8 cellular contexts compared by ENCODE assay signal in the genomic region with DNA sequence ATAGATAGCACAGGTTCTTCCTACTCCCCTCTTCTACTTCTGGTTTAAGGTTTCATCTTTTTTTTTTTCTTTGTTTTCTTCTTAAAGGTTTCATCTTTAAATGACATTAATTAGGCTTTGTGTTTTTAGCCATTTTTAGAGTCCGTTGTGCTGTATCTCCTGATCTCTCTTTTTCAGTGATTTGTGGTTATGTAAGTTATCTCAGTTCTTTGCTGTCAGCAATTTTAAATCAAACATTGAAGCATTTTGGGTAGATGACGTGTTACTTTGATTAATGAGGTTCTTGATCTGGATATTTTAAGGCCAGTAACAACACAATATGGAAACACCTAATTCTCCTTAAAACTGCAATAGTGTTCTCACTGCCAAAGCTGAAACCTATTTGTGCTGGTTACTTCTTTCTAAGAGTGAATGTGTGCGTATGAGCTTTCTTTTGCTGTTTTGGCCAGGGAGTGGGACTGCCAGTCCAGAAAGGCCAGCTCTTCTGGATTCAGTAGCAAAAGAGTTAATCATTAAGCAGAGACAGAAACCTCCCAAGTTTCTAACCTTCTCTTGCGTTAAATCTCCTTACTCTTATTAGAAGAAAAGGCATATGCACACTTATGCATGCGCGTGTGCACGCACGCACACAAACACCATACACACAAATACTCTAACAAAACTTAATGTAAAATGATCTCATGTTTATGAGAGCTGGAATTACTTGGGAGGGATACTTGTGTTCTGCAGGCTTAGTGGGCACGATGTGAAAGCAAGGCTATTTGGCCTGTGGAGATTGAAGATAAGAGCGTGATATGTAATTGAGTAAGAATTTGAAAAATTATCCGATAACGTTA. TPM values are rescaled to one million over a fixed set of nuclear protein-coding genes. Genes with fewer than 3 reads are reported as not detected.
A peak's percentile ranks its signal among the peaks of the same experiment; 100 is the strongest.
DNase-seq lines count a peak whose midpoint lies in the region; ATAC-seq, FAIRE-seq and TF ChIP-seq lines count a peak whose summit lies in the region.
"Not testable (repeated sequence)": the region's sequence is repeated elsewhere in the genome, so short reads cannot be mapped to it uniquely, and the experiment has no call there.
"Had no signal": no experiment of that assay in that cellular context is flagged by ENCODE, and none has a peak within 500 bp of the region (broad histone marks: within the 10 kb centered on the region; RNA-seq: fewer than 3 reads in every experiment).

No MANE protein-coding gene starts in this region.

- H3K36me3 ChIP-seq in KMS-11 (ENCODE audit: insufficient read depth); body of pancreas (replicated peaks in 1 of 2; ENCODE audit: insufficient read depth in 1 of 2, low read depth in 2 of 2); right lobe of liver; pancreas: not testable (repeated sequence)

- peak overlapping the region; percentile 43 for H3K4me2 ChIP-seq in KMS-11

- peaks cover 16% of the 10 kb centered on the region for H3K79me2 ChIP-seq in KMS-11 (ENCODE audit: insufficient read depth, low read depth)

- intact Hi-C loops in body of pancreas (cut with DNase I); right lobe of liver (cut with DNase I); pancreas (cut with DNase I): not testable (repeated sequence)

- not testable (repeated sequence) for H3K9me3 ChIP-seq in body of pancreas, right lobe of liver, pancreas

- peak overlapping the region; percentile 33; the same call in 1 of the 2 replicates for H3K9ac ChIP-seq in KMS-11

- not testable (repeated sequence) for H3K27me3 ChIP-seq in KMS-11 (ENCODE audit: insufficient read depth, low read depth); body of pancreas; right lobe of liver; pancreas

- H3K4me3 ChIP-seq in KMS-11 (IDR thresholded peaks at IDR 0.05; ENCODE audit: insufficient read depth, low read depth, low read length); body of pancreas; right lobe of liver; pancreas: not testable (repeated sequence)

- TF ChIP-seq CTCF in KMS-11 (conservative IDR thresholded peaks at IDR 0.05; ENCODE audit: low read depth, low read length); body of pancreas (IDR thresholded peaks at IDR 0.05); right lobe of liver (IDR thresholded peaks at IDR 0.05); pancreas (IDR thresholded peaks at IDR 0.05): not testable (repeated sequence)

- WGBS in body of pancreas, 2 donors = 63% methylated on average over 1 of the region's 12 CpGs; no CpG with 5 or more reads in 1 of the 2 donors
- WGBS in right lobe of liver (ENCODE audit: insufficient coverage, low coverage, low lambda C conversion rate, missing lambda C conversion rate) = 50% methylated on average over 1 of the region's 12 CpGs
- WGBS in pancreas, 2 donors = 45 to 75% methylated on average over 1 of the region's 12 CpGs

- H3K27ac ChIP-seq in KMS-11 = peak overlapping the region; percentile 70
- not testable (repeated sequence) for H3K27ac ChIP-seq in body of pancreas, right lobe of liver, pancreas

- peaks cover 25% of the 10 kb centered on the region for H3K4me1 ChIP-seq in KMS-11 (ENCODE audit: low read depth, poor library complexity, severe bottlenecking)
- H3K4me1 ChIP-seq in body of pancreas, right lobe of liver, pancreas: not testable (repeated sequence)

- H4K20me1 ChIP-seq in KMS-11 (ENCODE audit: insufficient read depth) = not testable (repeated sequence)

- not testable (repeated sequence) for DNase-seq in body of pancreas; left lobe of liver (ENCODE audit: low spot score); right lobe of liver; pancreas

- not testable (repeated sequence) for TF ChIP-seq POLR2A in body of pancreas (IDR thresholded peaks at IDR 0.05); right lobe of liver (IDR thresholded peaks at IDR 0.05)

- not testable (repeated sequence) for FAIRE-seq in pancreas (lab: Jason Lieb, UNC)

- ATAC-seq in SK-N-SH treated with all-trans-retinoic acid at 6 μM for 48 hours = peak; percentile 75
- peak; percentile 87 for ATAC-seq in body of pancreas
- ATAC-seq in left lobe of liver = peak; percentile 85
- peak; percentile 71 to 91 (median 78) for ATAC-seq in right lobe of liver
- peak; percentile 51 to 87 (median 68) for ATAC-seq in pancreas

- not testable (repeated sequence) for H2AFZ ChIP-seq in KMS-11 (ENCODE audit: low read depth)

RNA-seq across cellular contexts. Expression of gene FAM72C, which starts 17.0 kb away (rescaled TPM):
- total RNA-seq in body of pancreas (under 1 TPM in 1 of 2 donors, not detected in 1; 0.52 TPM), left lobe of liver (not detected), right lobe of liver (under 1 TPM in 2 of 6 experiments, not detected in 4; 0.17 to 0.20 TPM), pancreas (under 1 TPM in 3 of 6 donors, not detected in 3; 0.06 to 0.16 (median 0.09) TPM)
- not detected for polyA plus RNA-seq in pancreas
- total RNA-seq: CD4-positive, alpha-beta T cell had no signal
- polyA plus RNA-seq: CD8-positive, alpha-beta memory T cell had no signal
